In the genomic region with DNA sequence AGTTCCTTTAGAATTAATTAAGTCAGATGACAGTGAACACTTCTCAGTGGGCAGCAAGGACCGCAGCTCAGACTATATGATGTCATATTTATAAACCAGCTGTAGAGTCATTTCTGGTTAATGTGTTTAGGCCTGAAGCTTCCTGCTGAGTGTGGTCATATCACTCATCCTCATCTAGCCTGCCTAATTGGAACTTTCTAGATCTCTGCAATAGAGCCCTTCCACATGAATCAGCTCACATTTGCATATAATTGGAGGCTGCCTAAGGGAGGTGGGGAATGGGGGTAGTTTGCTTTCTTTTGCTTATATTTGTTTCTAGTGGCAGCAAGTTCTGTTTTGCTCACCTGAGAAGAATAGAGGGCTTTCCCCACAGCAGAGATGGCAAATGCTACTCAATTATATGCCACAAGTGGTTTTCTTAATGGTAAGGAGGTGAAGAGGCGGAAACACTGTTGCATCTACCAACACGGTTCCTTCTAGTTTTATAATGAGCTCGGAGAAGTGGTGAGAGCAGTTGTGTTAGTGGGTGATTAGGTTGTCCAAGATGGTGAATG, we compare ENCODE assay signal across 8 cellular contexts.
DNase-seq lines count a peak whose midpoint lies in the region; ATAC-seq and TF ChIP-seq lines count a peak whose summit lies in the region.

No MANE protein-coding gene starts in this region.

- no peaks in the 10 kb centered on the region for H3K9me3 Mint-ChIP-seq in central memory CD8-positive, alpha-beta T cell
- H3K9me3 Mint-ChIP-seq in type B pancreatic cell = no peaks in the 10 kb centered on the region

- peaks cover 31% of the 10 kb centered on the region for H3K36me3 Mint-ChIP-seq in central memory CD8-positive, alpha-beta T cell (ENCODE audit: insufficient read depth)
- H3K36me3 Mint-ChIP-seq in type B pancreatic cell = peaks cover 17% of the 10 kb centered on the region

- in situ Hi-C loops in Caki2 (cut with HindIII; ENCODE audit: low pct_unique_long_range_greater_than_20kb, low sequenced_read_pairs) = no loop called here
- in situ Hi-C loops in G401 (cut with HindIII; ENCODE audit: low sequenced_read_pairs) = no loop called here

- peaks cover 49% of the 10 kb centered on the region for H3K4me1 Mint-ChIP-seq in central memory CD8-positive, alpha-beta T cell
- peaks cover 16% of the 10 kb centered on the region for H3K4me1 Mint-ChIP-seq in type B pancreatic cell (ENCODE audit: unreplicated experiment)

- DNase-seq in Caki2 (ENCODE audit: low read depth) = peak; percentile 40
- peak in 1 of 2 donors; percentile 59 for DNase-seq in central memory CD8-positive, alpha-beta T cell (ENCODE audit: low spot score in 2 of 2)
- no peak for DNase-seq in type B pancreatic cell (ENCODE audit: extremely low spot score, unreplicated experiment)
- no peak for DNase-seq in COR-L47 (lab: John Stamatoyannopoulos, UW)
- no peak for DNase-seq in NCI-H187 (lab: John Stamatoyannopoulos, UW)
- DNase-seq in G401 (ENCODE audit: low spot score) = no peak

- H3K4me3 Mint-ChIP-seq in central memory CD8-positive, alpha-beta T cell = peak overlapping the region; percentile 10
- no peak overlapping the region for H3K4me3 Mint-ChIP-seq in type B pancreatic cell

- TF ChIP-seq CTCF in type B pancreatic cell (conservative IDR thresholded peaks at IDR 0.05) = no peak

- H3K27me3 Mint-ChIP-seq in central memory CD8-positive, alpha-beta T cell = no peaks in the 10 kb centered on the region
- H3K27me3 Mint-ChIP-seq in type B pancreatic cell = no peaks in the 10 kb centered on the region

- peak overlapping the region; percentile 98 for H3K27ac Mint-ChIP-seq in central memory CD8-positive, alpha-beta T cell (ENCODE audit: low read depth)
- peak overlapping the region; percentile 6 for H3K27ac Mint-ChIP-seq in type B pancreatic cell

- ATAC-seq in GM19467 (IDR thresholded peaks at IDR 0.05; ENCODE audit: unreplicated experiment) = peak; percentile 75
- peak; percentile 86 for ATAC-seq in HG03571 (IDR thresholded peaks at IDR 0.05; ENCODE audit: unreplicated experiment)
- peak; percentile 92 for ATAC-seq in central memory CD8-positive, alpha-beta T cell (replicated peaks; ENCODE audit: extremely low read depth, poor library complexity, severe bottlenecking)
